Comparison of ENCODE assay signal across 20 cellular contexts in genomic region chr18:45777393-45777792, GRCh38. TPM values are rescaled to one million over a fixed set of nuclear protein-coding genes. Genes with fewer than 3 reads are reported as not detected.
DNase-seq lines count a peak whose midpoint lies in the region; ATAC-seq and TF ChIP-seq lines count a peak whose summit lies in the region.
"Had no signal": no experiment of that assay in that cellular context is flagged by ENCODE, and none has a peak within 500 bp of the region (broad histone marks: within the 10 kb centered on the region; RNA-seq: fewer than 3 reads in every experiment).

No MANE protein-coding gene starts in this region.

- H3K4me3 ChIP-seq in choroid plexus epithelial cell (ENCODE audit: low read depth, low read length) = no peak overlapping the region
- no peak overlapping the region for H3K4me3 ChIP-seq in Karpas-422 (ENCODE audit: low read length)
- H3K4me3 ChIP-seq: colonic mucosa, esophagus muscularis mucosa, lung, neural progenitor cell, skin epidermis had no signal

- no peaks in the 10 kb centered on the region for H4K20me1 ChIP-seq in Karpas-422 (ENCODE audit: insufficient read depth, low read depth, low read length)

- H3K36me3 ChIP-seq in Karpas-422 (ENCODE audit: insufficient read depth, low read length) = no peaks in the 10 kb centered on the region
- H3K36me3 ChIP-seq: colonic mucosa, esophagus muscularis mucosa, neural progenitor cell had no signal

- ATAC-seq in HG02981 (IDR thresholded peaks at IDR 0.05; ENCODE audit: unreplicated experiment) = no peak
- ATAC-seq: activated CD4-positive, alpha-beta T cell treated with anti-CD3 and anti-CD28 coated beads for 36 hours had no signal

- no peaks in the 10 kb centered on the region for H3K9me3 ChIP-seq in Karpas-422 (ENCODE audit: low read length)
- H3K9me3 ChIP-seq: colonic mucosa, esophagus muscularis mucosa had no signal

- DNase-seq in AG09319 (ENCODE audit: extremely low read depth, low read depth) = peak; percentile 38
- peak; percentile 73 for DNase-seq in NCI-H226
- DNase-seq in choroid plexus epithelial cell (ENCODE audit: low read depth) = peak; percentile 45
- peak; percentile 87 for DNase-seq in non-pigmented ciliary epithelial cell (ENCODE audit: low read depth)
- DNase-seq in Karpas-422 = no peak
- no peak for DNase-seq in DMS114 treated with DMSO at 0.1 percent for 48 hours (lab: John Stamatoyannopoulos, UW; ENCODE audit: unreplicated experiment)
- no peak for DNase-seq in cerebellum (ENCODE audit: low spot score)
- DNase-seq: activated CD4-positive, alpha-beta T cell treated with anti-CD3 and anti-CD28 coated beads for 36 hours; activated naive CD8-positive, alpha-beta T cell treated with anti-CD3 and anti-CD28 coated beads, Interleukin-2, amount 10 ng/mL, durations not matched to agents 7 days and 5 days; activated T-cell treated with anti-CD3 and anti-CD28 coated beads for 4 hours; C1 segment of cervical spinal cord; colonic mucosa; NCI-H2029 treated with DMSO at 0.1 percent for 48 hours; NCI-H526 treated with DMSO at 0.1 percent for 48 hours had no signal

- no peak overlapping the region for H3K27ac ChIP-seq in Karpas-422 (ENCODE audit: low read length)
- H3K27ac ChIP-seq: colonic mucosa, esophagus muscularis mucosa, neural progenitor cell, skin epidermis had no signal

- no peak for TF ChIP-seq CTCF in AG09319 (IDR thresholded peaks at IDR 0.05; ENCODE audit: low read depth, low read length)
- TF ChIP-seq CTCF in choroid plexus epithelial cell (conservative IDR thresholded peaks at IDR 0.05; ENCODE audit: low read depth, low read length) = no peak

- H3K4me1 ChIP-seq in Karpas-422 (ENCODE audit: low read length) = peaks cover 28% of the 10 kb centered on the region
- H3K4me1 ChIP-seq: colonic mucosa, neural progenitor cell had no signal

- H3K9ac ChIP-seq in Karpas-422 (ENCODE audit: low read length) = no peak overlapping the region
- H3K9ac ChIP-seq: neural progenitor cell had no signal

- H3K9me2 ChIP-seq in Karpas-422 (replicated peaks; ENCODE audit: insufficient read depth, low read length) = no peaks in the 10 kb centered on the region

- H2AFZ ChIP-seq in Karpas-422 (ENCODE audit: low read length) = no peak overlapping the region
- H2AFZ ChIP-seq: neural progenitor cell had no signal

- H3K27me3 ChIP-seq in Karpas-422 (ENCODE audit: low read length) = no peaks in the 10 kb centered on the region
- H3K27me3 ChIP-seq: colonic mucosa, neural progenitor cell had no signal

- no peaks in the 10 kb centered on the region for H3K79me2 ChIP-seq in Karpas-422 (ENCODE audit: low read length)

- H3K4me2 ChIP-seq in Karpas-422 (ENCODE audit: low read depth, low read length, poor library complexity, severe bottlenecking) = no peak overlapping the region
- H3K4me2 ChIP-seq: neural progenitor cell had no signal

RNA-seq across cellular contexts. Expression of gene SIGLEC15, which starts 48.1 kb away (rescaled TPM):
- 1.6 and 2.5 TPM in 2 replicates for total RNA-seq in Karpas-422 (2014; rRNA removed; shearing (Covaris generic); ENCODE audit: low replicate concordance)
- total RNA-seq in cerebellum = 0.18 TPM
- total RNA-seq: activated CD4-positive, alpha-beta T cell treated with anti-CD3 and anti-CD28 coated beads for 36 hours; activated naive CD8-positive, alpha-beta T cell treated with anti-CD3 and anti-CD28 coated beads, Interleukin-2, amount 10 ng/mL, durations not matched to agents 7 days and 5 days; colonic mucosa; T-helper 2 cell treated with Interferon-gamma antibody and Interleukin-4, amounts not matched to agents 100 ng/mL and 5 ng/mL, for 36 hours had no signal

RNA-seq across cellular contexts. Expression of gene SLC14A1, which starts 53.4 kb away (rescaled TPM):
- 1.1 TPM in 1 of 2 replicates, not detected in the other for total RNA-seq in Karpas-422 (2014; rRNA removed; shearing (Covaris generic); ENCODE audit: low replicate concordance)
- total RNA-seq in cerebellum = 3.7 TPM

Comparison
In these comparisons a context has a peak if more than half of its experiments do, and no peak if none do; other contexts are left out.
1. DNase-seq: peak in AG09319 (single experiment), NCI-H226 (single experiment), choroid plexus epithelial cell (single experiment) and non-pigmented ciliary epithelial cell (single experiment); none in Karpas-422 (single experiment), DMS114 treated with DMSO at 0.1 percent for 48 hours (single experiment) and cerebellum (single experiment).